8 cellular contexts compared by ENCODE assay signal in genomic region chr1:229271448-229272120, GRCh38. TPM values are rescaled to one million over a fixed set of nuclear protein-coding genes. Genes with fewer than 3 reads are reported as not detected.
DNase-seq lines count a peak whose midpoint lies in the region; ATAC-seq and TF ChIP-seq lines count a peak whose summit lies in the region.

No MANE protein-coding gene starts in this region.

- CTCF ChIA-PET in AG04449 (lab: Yijun Ruan, JAX): interaction anchor here (9.8 kb wide), 1 partner anchor 15 kb away, joined by 67 read pairs; no protein-coding TSS in a partner anchor

- H3K27ac ChIP-seq in rectal smooth muscle tissue (ENCODE audit: low read depth, low read length): peak overlapping the region; percentile 76

- H3K9ac ChIP-seq in NT2/D1 (ENCODE audit: insufficient read length, low read depth) (peak overlapping the region; percentile 53), rectal smooth muscle tissue (ENCODE audit: low read length) (peak overlapping the region; percentile 80)

- peak; percentile 24 for ATAC-seq in GM18499 (IDR thresholded peaks at IDR 0.05; ENCODE audit: insufficient read depth, unreplicated experiment)
- ATAC-seq in HG02973 (IDR thresholded peaks at IDR 0.05; ENCODE audit: unreplicated experiment): peak; percentile 51
- peak; percentile 44 to 67 for ATAC-seq in left cardiac atrium

- intact Hi-C loops in left cardiac atrium (cut with DNase I): no loop called here

- H3K4me3 Mint-ChIP-seq in activated naive CD4-positive, alpha-beta T cell treated with anti-CD3 and anti-CD28 coated beads, Interleukin-2, amount 50 U/mL, for 24 hours: peak overlapping the region; percentile 92

- H3K4me3 ChIP-seq in AG04449 (ENCODE audit: low read depth, low read length): peak overlapping the region; percentile 70
- peak overlapping the region; percentile 45 for H3K4me3 ChIP-seq in NT2/D1 (ENCODE audit: insufficient read length, low read depth)
- H3K4me3 ChIP-seq in rectal smooth muscle tissue (ENCODE audit: low read length): peak overlapping the region; percentile 85

- POLR2A ChIA-PET in AG04449 (lab: Yijun Ruan, JAX): no interaction called here

- H3K4me1 Mint-ChIP-seq in activated naive CD4-positive, alpha-beta T cell treated with anti-CD3 and anti-CD28 coated beads, Interleukin-2, amount 50 U/mL, for 24 hours: peaks cover 45% of the 10 kb centered on the region

- no peaks in the 10 kb centered on the region for H3K27me3 ChIP-seq in NT2/D1 (ENCODE audit: insufficient read depth, insufficient read length)
- H3K27me3 ChIP-seq in rectal smooth muscle tissue (ENCODE audit: control insufficient read depth, insufficient read depth, low read length): no peaks in the 10 kb centered on the region

- H3K36me3 ChIP-seq in NT2/D1 (ENCODE audit: insufficient read depth, insufficient read length, low read length): no peaks in the 10 kb centered on the region
- H3K36me3 ChIP-seq in rectal smooth muscle tissue (ENCODE audit: control insufficient read depth, insufficient read depth, low read length): no peaks in the 10 kb centered on the region

- peaks cover 5% of the 10 kb centered on the region for H3K9me3 Mint-ChIP-seq in activated naive CD4-positive, alpha-beta T cell treated with anti-CD3 and anti-CD28 coated beads, Interleukin-2, amount 50 U/mL, for 24 hours

- H3K4me1 ChIP-seq in NT2/D1 (ENCODE audit: insufficient read depth, insufficient read length): peaks cover 4% of the 10 kb centered on the region
- peaks cover 10% of the 10 kb centered on the region for H3K4me1 ChIP-seq in rectal smooth muscle tissue (ENCODE audit: control insufficient read depth, insufficient read depth, low read length)

- no peak for TF ChIP-seq CTCF in AG04449 (IDR thresholded peaks at IDR 0.05; ENCODE audit: insufficient read depth, low read length, missing control alignments)

- H3K36me3 Mint-ChIP-seq in activated naive CD4-positive, alpha-beta T cell treated with anti-CD3 and anti-CD28 coated beads, Interleukin-2, amount 50 U/mL, for 24 hours: peaks cover 1% of the 10 kb centered on the region

- no peak for DNase-seq in AG04449 (ENCODE audit: low read depth, low spot score)
- no peak for DNase-seq in NT2/D1 (ENCODE audit: low read depth, low spot score)
- no peak for DNase-seq in left cardiac atrium
- no peak for DNase-seq in islet precursor cell

- H3K9me3 ChIP-seq in NT2/D1 (ENCODE audit: insufficient read depth, low read length): peaks cover 12% of the 10 kb centered on the region; the same call in 1 of the 2 replicates

- H3K27me3 Mint-ChIP-seq in activated naive CD4-positive, alpha-beta T cell treated with anti-CD3 and anti-CD28 coated beads, Interleukin-2, amount 50 U/mL, for 24 hours: no peaks in the 10 kb centered on the region

- peak overlapping the region; percentile 91 for H3K27ac Mint-ChIP-seq in activated naive CD4-positive, alpha-beta T cell treated with anti-CD3 and anti-CD28 coated beads, Interleukin-2, amount 50 U/mL, for 24 hours

RNA-seq across cellular contexts. Expression of gene RAB4A, which starts 0.7 kb away (rescaled TPM):
- total RNA-seq in left cardiac atrium: 100 to 1,000 TPM in 1 of 2 donors, 10 to 100 TPM in 1; 91.6 to 100 TPM
